In genomic region chr7:38463277-38464224, GRCh38 we compare ENCODE assay signal across 8 cellular contexts.
DNase-seq lines count a peak whose midpoint lies in the region; ATAC-seq and TF ChIP-seq lines count a peak whose summit lies in the region.

No MANE protein-coding gene starts in this region.

- DNase-seq in CD4-positive, CD25-positive, alpha-beta regulatory T cell = peak in 2 of 3 donors; percentile 29 to 72
- DNase-seq in HPDE6-E6E7 (ENCODE audit: extremely low spot score) = peak; percentile 12
- peak; percentile 81 for DNase-seq in activated CD4-positive, alpha-beta memory T cell treated with anti-CD3 and anti-CD28 coated beads, Interleukin-2, amount 10 ng/mL, durations not matched to agents 7 days and 5 days
- peak; percentile 81 for DNase-seq in stimulated activated CD4-positive, alpha-beta T cell treated with anti-CD3 and anti-CD28 coated beads, Interleukin-2, amount 100 ng/mL, for 4 hours (ENCODE audit: low read depth)
- no peak for DNase-seq in ascending aorta (ENCODE audit: low spot score in 2 of 2)
- DNase-seq in H9 = no peak

- no peak overlapping the region for H4K5ac ChIP-seq in H9 (ENCODE audit: insufficient read length, low read depth, low read length)

- H3K9me3 ChIP-seq in CD4-positive, CD25-positive, alpha-beta regulatory T cell (ENCODE audit: control insufficient read depth in 2 of 2, low read length in 2 of 2) = no peaks in the 10 kb centered on the region
- H3K9me3 ChIP-seq in endocrine pancreas (ENCODE audit: control insufficient read depth, low read length) (no peaks in the 10 kb centered on the region), ascending aorta (no peaks in the 10 kb centered on the region), H9 (ENCODE audit: control insufficient read depth, low read depth, low read length) (no peaks in the 10 kb centered on the region)

- peak overlapping the region in 2 of 3 donors; percentile 8 to 14 for H3K27ac Mint-ChIP-seq in CD4-positive, CD25-positive, alpha-beta regulatory T cell
- peak overlapping the region; percentile 74 for H3K27ac Mint-ChIP-seq in activated CD4-positive, alpha-beta memory T cell treated with anti-CD3 and anti-CD28 coated beads, Interleukin-2, amount 10 ng/mL, durations not matched to agents 7 days and 5 days
- no peak overlapping the region for H3K27ac Mint-ChIP-seq in H9

- H3K23ac ChIP-seq in H9 (ENCODE audit: insufficient read length, low read depth, low read length) = no peak overlapping the region

- H3K23me2 ChIP-seq in H9 (ENCODE audit: insufficient read length, low read depth, low read length, poor library complexity, severe bottlenecking) = no peaks in the 10 kb centered on the region

- H3K4me2 ChIP-seq in H9 (ENCODE audit: insufficient read depth, insufficient read length, low read length) = no peak overlapping the region

- no peak overlapping the region for H2BK5ac ChIP-seq in H9 (ENCODE audit: insufficient read length, low read length)

- no peak overlapping the region for H2BK12ac ChIP-seq in H9 (ENCODE audit: insufficient read length, low read depth, low read length)

- no peak overlapping the region for H3K18ac ChIP-seq in H9 (ENCODE audit: insufficient read length, low read depth, low read length)

- H3K9me3 Mint-ChIP-seq in CD4-positive, CD25-positive, alpha-beta regulatory T cell = no peaks in the 10 kb centered on the region
- peaks cover 4% of the 10 kb centered on the region for H3K9me3 Mint-ChIP-seq in activated CD4-positive, alpha-beta memory T cell treated with anti-CD3 and anti-CD28 coated beads, Interleukin-2, amount 10 ng/mL, durations not matched to agents 7 days and 5 days
- no peaks in the 10 kb centered on the region for H3K9me3 Mint-ChIP-seq in H9

- TF ChIP-seq CTCF in ascending aorta (IDR thresholded peaks at IDR 0.05) (no peak), H9 (conservative IDR thresholded peaks at IDR 0.05) (no peak)

- CTCF ChIA-PET in activated CD4-positive, alpha-beta memory T cell treated with anti-CD3 and anti-CD28 coated beads, Interleukin-2, amount 10 ng/mL, durations not matched to agents 7 days and 5 days (lab: Charles Lee) = no interaction called here

- H3K36me3 Mint-ChIP-seq in CD4-positive, CD25-positive, alpha-beta regulatory T cell = no peaks in the 10 kb centered on the region
- H3K36me3 Mint-ChIP-seq in activated CD4-positive, alpha-beta memory T cell treated with anti-CD3 and anti-CD28 coated beads, Interleukin-2, amount 10 ng/mL, durations not matched to agents 7 days and 5 days (ENCODE audit: low read depth) = peaks cover 2% of the 10 kb centered on the region
- no peaks in the 10 kb centered on the region for H3K36me3 Mint-ChIP-seq in H9 (ENCODE audit: insufficient read depth in 1 of 3, low read depth in 3 of 3)

- no peaks in the 10 kb centered on the region for H3K36me3 ChIP-seq in CD4-positive, CD25-positive, alpha-beta regulatory T cell (ENCODE audit: control insufficient read depth, insufficient read depth, low read length)
- no peaks in the 10 kb centered on the region for H3K36me3 ChIP-seq in endocrine pancreas (ENCODE audit: control insufficient read depth, insufficient read depth, low read length)
- no peaks in the 10 kb centered on the region for H3K36me3 ChIP-seq in ascending aorta

- no CpG with 5 or more reads among the region's 8 CpGs for WGBS in H9 (ENCODE audit: extremely low coverage, insufficient read length, low lambda C conversion rate)

- H3K79me2 ChIP-seq in H9 (ENCODE audit: insufficient read depth, low read length) = no peaks in the 10 kb centered on the region

- H3K27me3 Mint-ChIP-seq in CD4-positive, CD25-positive, alpha-beta regulatory T cell = no peaks in the 10 kb centered on the region
- H3K27me3 Mint-ChIP-seq in activated CD4-positive, alpha-beta memory T cell treated with anti-CD3 and anti-CD28 coated beads, Interleukin-2, amount 10 ng/mL, durations not matched to agents 7 days and 5 days = no peaks in the 10 kb centered on the region
- H3K27me3 Mint-ChIP-seq in H9 (ENCODE audit: low read depth) = 0 out of 2 replicates have a peak, but pooled peaks cover 2% of the 10 kb centered on the region

- no peak overlapping the region for H2BK120ac ChIP-seq in H9 (ENCODE audit: low read depth, low read length, poor library complexity, severe bottlenecking)

- no peaks in the 10 kb centered on the region for H3K27me3 ChIP-seq in CD4-positive, CD25-positive, alpha-beta regulatory T cell (ENCODE audit: control insufficient read depth, insufficient read depth, low read length)
- H3K27me3 ChIP-seq in endocrine pancreas (ENCODE audit: control insufficient read depth, insufficient read depth, low read length) (no peaks in the 10 kb centered on the region), ascending aorta (no peaks in the 10 kb centered on the region), H9 (ENCODE audit: insufficient read depth, low read length) (no peaks in the 10 kb centered on the region)

- H3K4me3 ChIP-seq in CD4-positive, CD25-positive, alpha-beta regulatory T cell (ENCODE audit: low read depth, low read length) = peak overlapping the region; percentile 64
- H3K4me3 ChIP-seq in endocrine pancreas (ENCODE audit: control insufficient read depth, insufficient read depth, low read length) (peak overlapping the region; percentile 16), ascending aorta (no peak overlapping the region)

- H4K20me1 ChIP-seq in H9 (ENCODE audit: control insufficient read depth, insufficient read depth, insufficient read length) = no peaks in the 10 kb centered on the region

- no peak overlapping the region for H3K27ac ChIP-seq in CD4-positive, CD25-positive, alpha-beta regulatory T cell (ENCODE audit: insufficient read depth, low read length, poor library complexity, severe bottlenecking)
- no peak overlapping the region for H3K27ac ChIP-seq in ascending aorta
- no peak overlapping the region for H3K27ac ChIP-seq in H9 (ENCODE audit: insufficient read length, low read depth, low read length)

- no peaks in the 10 kb centered on the region for H3K79me1 ChIP-seq in H9 (ENCODE audit: insufficient read depth, low read depth, low read length, poor library complexity, severe bottlenecking)

- H2AFZ ChIP-seq in H9 (ENCODE audit: low read length) = no peak overlapping the region

- H3K9ac ChIP-seq in endocrine pancreas (ENCODE audit: control insufficient read depth, insufficient read depth, low read length) (no peak overlapping the region), H9 (ENCODE audit: extremely low read depth, insufficient read length, low read length) (no peak overlapping the region)

- H2BK15ac ChIP-seq in H9 (ENCODE audit: low read depth, low read length) = no peak overlapping the region

- no peak overlapping the region for H2AK5ac ChIP-seq in H9 (ENCODE audit: insufficient read length, low read length)

- H3K14ac ChIP-seq in H9 (ENCODE audit: insufficient read depth, low read length) = no peak overlapping the region

- H3K4me1 ChIP-seq in CD4-positive, CD25-positive, alpha-beta regulatory T cell (ENCODE audit: control insufficient read depth, insufficient read depth, low read length, poor library complexity, severe bottlenecking) = no peaks in the 10 kb centered on the region
- H3K4me1 ChIP-seq in endocrine pancreas (ENCODE audit: control insufficient read depth, insufficient read depth, low read length) (no peaks in the 10 kb centered on the region), ascending aorta (no peaks in the 10 kb centered on the region), H9 (ENCODE audit: insufficient read depth, low read length) (no peaks in the 10 kb centered on the region)

- H3K4me1 Mint-ChIP-seq in CD4-positive, CD25-positive, alpha-beta regulatory T cell = peaks cover 0 to 8% (median 2%) of the 10 kb centered on the region in 4 donors
- peaks cover 19% of the 10 kb centered on the region for H3K4me1 Mint-ChIP-seq in activated CD4-positive, alpha-beta memory T cell treated with anti-CD3 and anti-CD28 coated beads, Interleukin-2, amount 10 ng/mL, durations not matched to agents 7 days and 5 days
- no peaks in the 10 kb centered on the region for H3K4me1 Mint-ChIP-seq in H9

- intact Hi-C loops in ascending aorta (cut with DNase I) = no loop called here

- H4K8ac ChIP-seq in H9 (replicated peaks; ENCODE audit: insufficient read length, low read depth, low read length) = no peak overlapping the region

- H2BK20ac ChIP-seq in H9 (ENCODE audit: low read depth, low read length, poor library complexity, severe bottlenecking) = no peak overlapping the region

- POLR2A ChIA-PET in activated CD4-positive, alpha-beta memory T cell treated with anti-CD3 and anti-CD28 coated beads, Interleukin-2, amount 10 ng/mL, durations not matched to agents 7 days and 5 days (lab: Charles Lee) = interaction anchor here (1.1 kb wide), 1 partner anchor 13 kb away, joined by 3 read pairs; no protein-coding TSS in a partner anchor

- H4K91ac ChIP-seq in H9 (ENCODE audit: insufficient read length, low read depth, low read length) = no peak overlapping the region

- no peak overlapping the region for H3K4ac ChIP-seq in H9 (ENCODE audit: low read depth, low read length)

- peak overlapping the region in 2 of 4 donors; percentile 36 to 66 for H3K4me3 Mint-ChIP-seq in CD4-positive, CD25-positive, alpha-beta regulatory T cell
- peak overlapping the region; percentile 30 for H3K4me3 Mint-ChIP-seq in activated CD4-positive, alpha-beta memory T cell treated with anti-CD3 and anti-CD28 coated beads, Interleukin-2, amount 10 ng/mL, durations not matched to agents 7 days and 5 days
- no peak overlapping the region for H3K4me3 Mint-ChIP-seq in H9

- H3T11ph ChIP-seq in H9 (ENCODE audit: low read length) = no peak overlapping the region

- ATAC-seq in CD4-positive, CD25-positive, alpha-beta regulatory T cell (ENCODE audit: low read depth in 2 of 2) = peak; percentile 63 to 69
- ATAC-seq in GM21367 (IDR thresholded peaks at IDR 0.05; ENCODE audit: unreplicated experiment) = peak; percentile 93

- no peak overlapping the region for H3K56ac ChIP-seq in H9 (ENCODE audit: insufficient read length, low read depth, low read length)

Comparison
In these comparisons a context has a peak if more than half of its experiments do, and no peak if none do; other contexts are left out.
1. DNase-seq: peak in CD4-positive, CD25-positive, alpha-beta regulatory T cell (2 of 3), HPDE6-E6E7 (single experiment), activated CD4-positive, alpha-beta memory T cell treated with anti-CD3 and anti-CD28 coated beads, Interleukin-2, amount 10 ng/mL, durations not matched to agents 7 days and 5 days (single experiment) and stimulated activated CD4-positive, alpha-beta T cell treated with anti-CD3 and anti-CD28 coated beads, Interleukin-2, amount 100 ng/mL, for 4 hours (single experiment); none in ascending aorta (0 of 2) and H9 (single experiment).
2. H3K4me3 ChIP-seq: peak in CD4-positive, CD25-positive, alpha-beta regulatory T cell (single experiment) and endocrine pancreas (single experiment); none in ascending aorta (0 of 2).
3. H3K27ac Mint-ChIP-seq: peak in CD4-positive, CD25-positive, alpha-beta regulatory T cell (2 of 3) and activated CD4-positive, alpha-beta memory T cell treated with anti-CD3 and anti-CD28 coated beads, Interleukin-2, amount 10 ng/mL, durations not matched to agents 7 days and 5 days (single experiment); none in H9 (0 of 3).